8 cellular contexts compared by ENCODE assay signal in genomic region chr4:129092636-129093172, GRCh38. TPM values are rescaled to one million over a fixed set of nuclear protein-coding genes. Genes with fewer than 3 reads are reported as not detected.
A peak's percentile ranks its signal among the peaks of the same experiment; 100 is the strongest.
DNase-seq lines count a peak whose midpoint lies in the region; ATAC-seq and TF ChIP-seq lines count a peak whose summit lies in the region.

No MANE protein-coding gene starts in this region.

- H3K27me3 ChIP-seq in HL-60 (ENCODE audit: insufficient read depth, poor library complexity, severe bottlenecking), result no peaks in the 10 kb centered on the region
- no peaks in the 10 kb centered on the region for H3K27me3 ChIP-seq in iPS-18a (ENCODE audit: control insufficient read depth, insufficient read depth, low read length)

- no peak overlapping the region for H3K4me3 Mint-ChIP-seq in activated T-cell treated with anti-CD3 and anti-CD28 coated beads, Interleukin-2, amount 50 U/mL, for 72 hours
- no peak overlapping the region for H3K4me3 Mint-ChIP-seq in activated naive CD4-positive, alpha-beta T cell treated with anti-CD3 and anti-CD28 coated beads for 36 hours
- no peak overlapping the region for H3K4me3 Mint-ChIP-seq in activated CD8-positive, alpha-beta memory T cell treated with anti-CD3 and anti-CD28 coated beads, Interleukin-2, amount 10 ng/mL, durations not matched to agents 7 days and 5 days

- DNase-seq in HL-60 (ENCODE audit: low read depth in 1 of 2, low spot score in 1 of 2), result no peak
- DNase-seq in superior temporal gyrus (ENCODE audit: extremely low spot score), result peak; percentile 69
- no peak for DNase-seq in DMS153 (lab: John Stamatoyannopoulos, UW)
- DNase-seq in activated T-cell treated with anti-CD3 and anti-CD28 coated beads, Interleukin-2, amount 50 U/mL, for 72 hours, result no peak
- no peak for DNase-seq in activated naive CD4-positive, alpha-beta T cell treated with anti-CD3 and anti-CD28 coated beads for 36 hours
- DNase-seq in activated CD8-positive, alpha-beta memory T cell treated with anti-CD3 and anti-CD28 coated beads, Interleukin-2, amount 10 ng/mL, durations not matched to agents 7 days and 5 days, result no peak

- no peaks in the 10 kb centered on the region for H3K9me3 Mint-ChIP-seq in activated T-cell treated with anti-CD3 and anti-CD28 coated beads, Interleukin-2, amount 50 U/mL, for 72 hours
- H3K9me3 Mint-ChIP-seq in activated naive CD4-positive, alpha-beta T cell treated with anti-CD3 and anti-CD28 coated beads for 36 hours, result no peaks in the 10 kb centered on the region
- H3K9me3 Mint-ChIP-seq in activated CD8-positive, alpha-beta memory T cell treated with anti-CD3 and anti-CD28 coated beads, Interleukin-2, amount 10 ng/mL, durations not matched to agents 7 days and 5 days (ENCODE audit: low read depth), result no peaks in the 10 kb centered on the region

- H3K27ac ChIP-seq in HL-60 (replicated peaks) (peak overlapping the region; percentile 96), iPS-18a (ENCODE audit: low read length) (peak overlapping the region; percentile 59)

- TF ChIP-seq CTCF in HL-60 (IDR thresholded peaks at IDR 0.05; ENCODE audit: insufficient read depth, low read length) (no peak), WI38 (IDR thresholded peaks at IDR 0.05; ENCODE audit: low read depth, low read length) (no peak)

- ATAC-seq in activated T-cell treated with anti-CD3 and anti-CD28 coated beads, Interleukin-2, amount 50 U/mL, for 72 hours (replicated peaks in 1 of 2), result no peak
- no peak for ATAC-seq in activated CD8-positive, alpha-beta memory T cell treated with anti-CD3 and anti-CD28 coated beads, Interleukin-2, amount 10 ng/mL, durations not matched to agents 7 days and 5 days

- H3K36me3 ChIP-seq in iPS-18a (ENCODE audit: control insufficient read depth, low read depth, low read length), result no peaks in the 10 kb centered on the region

- peaks cover 0 to 2% of the 10 kb centered on the region in 2 donors for H3K36me3 Mint-ChIP-seq in activated T-cell treated with anti-CD3 and anti-CD28 coated beads, Interleukin-2, amount 50 U/mL, for 72 hours (ENCODE audit: insufficient read depth in 2 of 2)
- H3K36me3 Mint-ChIP-seq in activated naive CD4-positive, alpha-beta T cell treated with anti-CD3 and anti-CD28 coated beads for 36 hours (ENCODE audit: low read depth), result peaks cover 2% of the 10 kb centered on the region
- peaks cover 14% of the 10 kb centered on the region for H3K36me3 Mint-ChIP-seq in activated CD8-positive, alpha-beta memory T cell treated with anti-CD3 and anti-CD28 coated beads, Interleukin-2, amount 10 ng/mL, durations not matched to agents 7 days and 5 days

- no peaks in the 10 kb centered on the region for H3K9me3 ChIP-seq in iPS-18a (ENCODE audit: control insufficient read depth, low read depth, low read length)

- H3K4me1 Mint-ChIP-seq in activated T-cell treated with anti-CD3 and anti-CD28 coated beads, Interleukin-2, amount 50 U/mL, for 72 hours (ENCODE audit: low read depth), result peaks cover 32% of the 10 kb centered on the region
- H3K4me1 Mint-ChIP-seq in activated naive CD4-positive, alpha-beta T cell treated with anti-CD3 and anti-CD28 coated beads for 36 hours (ENCODE audit: low read depth), result peaks cover 34% of the 10 kb centered on the region
- peaks cover 39% of the 10 kb centered on the region for H3K4me1 Mint-ChIP-seq in activated CD8-positive, alpha-beta memory T cell treated with anti-CD3 and anti-CD28 coated beads, Interleukin-2, amount 10 ng/mL, durations not matched to agents 7 days and 5 days

- CTCF ChIA-PET in activated naive CD4-positive, alpha-beta T cell treated with anti-CD3 and anti-CD28 coated beads for 36 hours (lab: Charles Lee), result no interaction called here
- CTCF ChIA-PET in activated CD8-positive, alpha-beta memory T cell treated with anti-CD3 and anti-CD28 coated beads, Interleukin-2, amount 10 ng/mL, durations not matched to agents 7 days and 5 days (lab: Charles Lee), result interaction anchor here (1.8 to 2.7 kb wide), 2 partner anchors 229 to 281 kb away, joined by 4 to 13 read pairs; no protein-coding TSS in a partner anchor

- H3K4me3 ChIP-seq in HL-60 (replicated peaks; ENCODE audit: insufficient read depth, low read length), result peak overlapping the region; percentile 58
- peak overlapping the region; percentile 69 for H3K4me3 ChIP-seq in WI38 (ENCODE audit: low read depth, low read length)
- peak overlapping the region; percentile 96 for H3K4me3 ChIP-seq in iPS-18a (ENCODE audit: low read length)

- no peaks in the 10 kb centered on the region for H3K27me3 Mint-ChIP-seq in activated T-cell treated with anti-CD3 and anti-CD28 coated beads, Interleukin-2, amount 50 U/mL, for 72 hours (ENCODE audit: low read depth)
- H3K27me3 Mint-ChIP-seq in activated naive CD4-positive, alpha-beta T cell treated with anti-CD3 and anti-CD28 coated beads for 36 hours (ENCODE audit: low read depth), result no peaks in the 10 kb centered on the region
- no peaks in the 10 kb centered on the region for H3K27me3 Mint-ChIP-seq in activated CD8-positive, alpha-beta memory T cell treated with anti-CD3 and anti-CD28 coated beads, Interleukin-2, amount 10 ng/mL, durations not matched to agents 7 days and 5 days

- H3K27ac Mint-ChIP-seq in activated T-cell treated with anti-CD3 and anti-CD28 coated beads, Interleukin-2, amount 50 U/mL, for 72 hours, result no peak overlapping the region
- no peak overlapping the region for H3K27ac Mint-ChIP-seq in activated naive CD4-positive, alpha-beta T cell treated with anti-CD3 and anti-CD28 coated beads for 36 hours
- no peak overlapping the region for H3K27ac Mint-ChIP-seq in activated CD8-positive, alpha-beta memory T cell treated with anti-CD3 and anti-CD28 coated beads, Interleukin-2, amount 10 ng/mL, durations not matched to agents 7 days and 5 days

- peaks cover 5% of the 10 kb centered on the region for H3K4me1 ChIP-seq in iPS-18a (ENCODE audit: control insufficient read depth, low read depth, low read length)

- intact Hi-C loops in activated naive CD4-positive, alpha-beta T cell treated with anti-CD3 and anti-CD28 coated beads for 36 hours (cut with micrococcal nuclease), result loop anchor here (1.0 to 10.0 kb wide), 10 partner anchors 46 to 1212 kb away; partner anchors contain the start of genes ABHD18, LARP1B, MFSD8 and PLK4

- H3K9ac ChIP-seq in iPS-18a (ENCODE audit: low read length), result peak overlapping the region; percentile 82

RNA-seq across cellular contexts. Expression of gene SCLT1, which starts 0.6 kb away (rescaled TPM):
- 10 to 100 TPM; 24.5 to 25.6 TPM for total RNA-seq in activated T-cell treated with anti-CD3 and anti-CD28 coated beads, Interleukin-2, amount 50 U/mL, for 72 hours
- total RNA-seq in activated naive CD4-positive, alpha-beta T cell treated with anti-CD3 and anti-CD28 coated beads for 36 hours, result 10 to 100 TPM; 20.3 to 21.1 TPM
- total RNA-seq in activated CD8-positive, alpha-beta memory T cell treated with anti-CD3 and anti-CD28 coated beads, Interleukin-2, amount 10 ng/mL, durations not matched to agents 7 days and 5 days, result 10 to 100 TPM; 31.3 to 53.4 TPM

RNA-seq across cellular contexts. Expression of gene C4orf33, which starts 3.2 kb away (rescaled TPM):
- total RNA-seq in activated T-cell treated with anti-CD3 and anti-CD28 coated beads, Interleukin-2, amount 50 U/mL, for 72 hours, result 10 to 100 TPM; 22.1 to 26.8 TPM
- total RNA-seq in activated naive CD4-positive, alpha-beta T cell treated with anti-CD3 and anti-CD28 coated beads for 36 hours, result 10 to 100 TPM; 14.5 to 15.0 TPM
- total RNA-seq in activated CD8-positive, alpha-beta memory T cell treated with anti-CD3 and anti-CD28 coated beads, Interleukin-2, amount 10 ng/mL, durations not matched to agents 7 days and 5 days, result 10 to 100 TPM; 21.7 to 30.2 TPM
